Comparison of ENCODE assay signal across 10 cellular contexts in genomic region chr10:95394161-95394880, GRCh38.
DNase-seq lines count a peak whose midpoint lies in the region; ATAC-seq and TF ChIP-seq lines count a peak whose summit lies in the region.
"Had no signal": no experiment of that assay in that cellular context is flagged by ENCODE, and none has a peak within 500 bp of the region (broad histone marks: within the 10 kb centered on the region; RNA-seq: fewer than 3 reads in every experiment).

No MANE protein-coding gene starts in this region.

- no peaks in the 10 kb centered on the region for H3K9me3 ChIP-seq in OCI-LY7 (ENCODE audit: low read length)
- H3K9me3 ChIP-seq: BE2C had no signal

- H3K4me1 ChIP-seq in OCI-LY7 (ENCODE audit: insufficient read depth, low read length, poor library complexity, severe bottlenecking), result no peaks in the 10 kb centered on the region
- H3K4me1 ChIP-seq: BE2C had no signal

- intact Hi-C loops in OCI-LY7 (cut with micrococcal nuclease; ENCODE audit: unreplicated experiment), result no loop called here

- H3K9me3 Mint-ChIP-seq in activated CD8-positive, alpha-beta memory T cell treated with anti-CD3 and anti-CD28 coated beads, Interleukin-2, amount 10 ng/mL, durations not matched to agents 7 days and 5 days (ENCODE audit: low read depth), result no peaks in the 10 kb centered on the region
- H3K9me3 Mint-ChIP-seq in stimulated activated naive CD8-positive, alpha-beta T cell treated with anti-CD3 and anti-CD28 coated beads, Interleukin-15, amount 100 ng/mL, for 72 hours, result no peaks in the 10 kb centered on the region

- H3K27me3 Mint-ChIP-seq in activated CD8-positive, alpha-beta memory T cell treated with anti-CD3 and anti-CD28 coated beads, Interleukin-2, amount 10 ng/mL, durations not matched to agents 7 days and 5 days, result peaks cover 5% of the 10 kb centered on the region
- peaks cover 13% of the 10 kb centered on the region for H3K27me3 Mint-ChIP-seq in stimulated activated naive CD8-positive, alpha-beta T cell treated with anti-CD3 and anti-CD28 coated beads, Interleukin-15, amount 100 ng/mL, for 72 hours

- peak; percentile 84 for ATAC-seq in activated CD8-positive, alpha-beta memory T cell treated with anti-CD3 and anti-CD28 coated beads, Interleukin-2, amount 10 ng/mL, durations not matched to agents 7 days and 5 days
- peak; percentile 62 for ATAC-seq in HG03095 (IDR thresholded peaks at IDR 0.05; ENCODE audit: unreplicated experiment)
- peak; percentile 93 for ATAC-seq in stimulated activated naive CD8-positive, alpha-beta T cell treated with anti-CD3 and anti-CD28 coated beads, Interleukin-15, amount 100 ng/mL, for 72 hours

- H3K27ac Mint-ChIP-seq in activated CD8-positive, alpha-beta memory T cell treated with anti-CD3 and anti-CD28 coated beads, Interleukin-2, amount 10 ng/mL, durations not matched to agents 7 days and 5 days, result no peak overlapping the region
- H3K27ac Mint-ChIP-seq in stimulated activated naive CD8-positive, alpha-beta T cell treated with anti-CD3 and anti-CD28 coated beads, Interleukin-15, amount 100 ng/mL, for 72 hours, result peak overlapping the region; percentile 72 to 85

- peak overlapping the region; percentile 3 for H3K4me3 Mint-ChIP-seq in activated CD8-positive, alpha-beta memory T cell treated with anti-CD3 and anti-CD28 coated beads, Interleukin-2, amount 10 ng/mL, durations not matched to agents 7 days and 5 days
- peak overlapping the region; percentile 58 to 59 for H3K4me3 Mint-ChIP-seq in stimulated activated naive CD8-positive, alpha-beta T cell treated with anti-CD3 and anti-CD28 coated beads, Interleukin-15, amount 100 ng/mL, for 72 hours

- no TSS peak for BruUV-seq in OCI-LY7 (replicated peaks; lab: Mats Ljungman, UMichigan)

- no peaks in the 10 kb centered on the region for H4K20me1 ChIP-seq in OCI-LY7 (ENCODE audit: insufficient read depth, low read length)

- CTCF ChIA-PET in activated CD8-positive, alpha-beta memory T cell treated with anti-CD3 and anti-CD28 coated beads, Interleukin-2, amount 10 ng/mL, durations not matched to agents 7 days and 5 days (lab: Charles Lee), result interaction anchor here (1.4 to 1.9 kb wide), 2 partner anchors 18 to 20 kb away, joined by 3 to 11 read pairs; no protein-coding TSS in a partner anchor
- CTCF ChIA-PET in OCI-LY7 (lab: Charles Lee; ENCODE audit: unreplicated experiment), result no interaction called here

- TF ChIP-seq CTCF in OCI-LY7 (conservative IDR thresholded peaks at IDR 0.05; ENCODE audit: low read length), result no peak

- H3K4me3 ChIP-seq in OCI-LY7 (ENCODE audit: low read depth, low read length, poor library complexity, severe bottlenecking), result no peak overlapping the region

- H2AFZ ChIP-seq in OCI-LY7 (ENCODE audit: low read length), result no peak overlapping the region

- H3K36me3 Mint-ChIP-seq in activated CD8-positive, alpha-beta memory T cell treated with anti-CD3 and anti-CD28 coated beads, Interleukin-2, amount 10 ng/mL, durations not matched to agents 7 days and 5 days, result no peaks in the 10 kb centered on the region

- H3K36me3 ChIP-seq in OCI-LY7 (ENCODE audit: insufficient read depth, low read length), result no peaks in the 10 kb centered on the region
- H3K36me3 ChIP-seq: BE2C had no signal

- no peaks in the 10 kb centered on the region for H3K9me2 ChIP-seq in OCI-LY7 (ENCODE audit: insufficient read depth, low read length)

- H3K27ac ChIP-seq in angular gyrus (ENCODE audit: low read depth, low read length), result peak overlapping the region; percentile 4
- H3K27ac ChIP-seq in OCI-LY7 (ENCODE audit: low read depth, low read length, poor library complexity, severe bottlenecking), result no peak overlapping the region

- peaks cover 13% of the 10 kb centered on the region for H3K4me1 Mint-ChIP-seq in activated CD8-positive, alpha-beta memory T cell treated with anti-CD3 and anti-CD28 coated beads, Interleukin-2, amount 10 ng/mL, durations not matched to agents 7 days and 5 days
- peaks cover 14% of the 10 kb centered on the region for H3K4me1 Mint-ChIP-seq in stimulated activated naive CD8-positive, alpha-beta T cell treated with anti-CD3 and anti-CD28 coated beads, Interleukin-15, amount 100 ng/mL, for 72 hours

- H3K4me2 ChIP-seq in OCI-LY7 (ENCODE audit: low read length), result no peak overlapping the region

- DNase-seq in activated CD8-positive, alpha-beta memory T cell treated with anti-CD3 and anti-CD28 coated beads, Interleukin-2, amount 10 ng/mL, durations not matched to agents 7 days and 5 days, result peak; percentile 73
- DNase-seq in activated CD8-positive, alpha-beta memory T cell treated with anti-CD3 and anti-CD28 coated beads for 24 hours, result no peak
- peak; percentile 25 to 58 for DNase-seq in stimulated activated naive CD8-positive, alpha-beta T cell treated with anti-CD3 and anti-CD28 coated beads, Interleukin-15, amount 100 ng/mL, for 72 hours
- DNase-seq in NCI-H1105 (lab: John Stamatoyannopoulos, UW), result no peak
- no peak for DNase-seq in OCI-LY7 (ENCODE audit: low spot score)
- DNase-seq in activated naive CD4-positive, alpha-beta T cell (lab: John Stamatoyannopoulos, UW), result no peak
- DNase-seq: BE2C, IMR-90 had no signal

- POLR2A ChIA-PET in OCI-LY7 (lab: Charles Lee), result interaction anchor here (1.3 kb wide), 1 partner anchor 8 kb away, joined by 3 read pairs; no protein-coding TSS in a partner anchor

- H3K79me2 ChIP-seq in OCI-LY7 (ENCODE audit: insufficient read depth, low read depth, low read length), result no peaks in the 10 kb centered on the region

Comparison
In these comparisons a context has a peak if more than half of its experiments do, and no peak if none do; other contexts are left out.
1. DNase-seq: peak in activated CD8-positive, alpha-beta memory T cell treated with anti-CD3 and anti-CD28 coated beads, Interleukin-2, amount 10 ng/mL, durations not matched to agents 7 days and 5 days (single experiment) and stimulated activated naive CD8-positive, alpha-beta T cell treated with anti-CD3 and anti-CD28 coated beads, Interleukin-15, amount 100 ng/mL, for 72 hours (2 of 2); none in activated CD8-positive, alpha-beta memory T cell treated with anti-CD3 and anti-CD28 coated beads for 24 hours (single experiment), NCI-H1105 (single experiment), OCI-LY7 (single experiment) and activated naive CD4-positive, alpha-beta T cell (0 of 4).
2. Peak in every context shown above with its lines, with median percentiles within 50 percentile points of each other: ATAC-seq.